Comparison of ENCODE assay signal across 8 cellular contexts in the genomic region with DNA sequence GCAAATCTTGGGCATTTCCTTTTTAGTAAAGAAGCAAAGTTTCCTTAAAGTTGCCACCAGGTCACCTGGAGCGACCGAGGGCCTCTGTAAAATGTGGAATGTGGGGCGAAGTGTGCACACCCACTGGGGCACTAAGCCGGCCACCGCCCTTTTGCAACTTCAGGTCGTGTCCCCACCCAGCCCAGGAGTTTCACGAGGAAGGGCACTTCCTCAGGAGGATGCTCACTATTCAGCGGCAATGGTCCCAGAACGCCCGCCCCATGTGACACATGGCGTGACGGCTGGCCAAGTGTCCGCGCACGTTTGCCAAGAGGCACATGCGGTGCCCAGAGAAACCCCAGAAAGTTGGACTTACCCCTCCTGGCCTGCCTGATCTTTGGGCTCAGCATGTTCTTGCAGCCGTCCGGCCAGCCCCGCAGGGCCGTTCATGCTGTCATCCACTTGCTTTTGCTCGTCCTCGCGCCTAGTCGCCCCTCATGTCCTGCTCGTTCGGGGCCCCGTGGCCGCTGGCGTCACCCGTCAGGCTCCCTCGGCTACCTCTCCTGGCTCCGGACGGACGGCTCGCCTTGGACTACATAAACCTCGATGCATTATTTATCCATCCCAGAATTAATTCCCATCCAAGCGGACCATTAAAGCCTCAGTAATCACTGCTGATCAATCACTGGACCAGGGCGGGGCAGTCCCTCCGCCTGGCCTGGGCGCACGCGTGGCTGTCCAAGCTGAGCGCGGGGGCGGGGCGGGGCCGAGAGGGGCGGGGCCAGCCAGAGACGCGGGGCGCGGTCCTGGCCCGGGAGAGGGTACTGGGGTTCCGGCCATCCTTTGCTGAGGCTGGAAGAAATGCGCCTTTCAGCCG. TPM values are rescaled to one million over a fixed set of nuclear protein-coding genes. Genes with fewer than 3 reads are reported as not detected.
DNase-seq lines count a peak whose midpoint lies in the region; ATAC-seq and TF ChIP-seq lines count a peak whose summit lies in the region.

A gene with protein sequence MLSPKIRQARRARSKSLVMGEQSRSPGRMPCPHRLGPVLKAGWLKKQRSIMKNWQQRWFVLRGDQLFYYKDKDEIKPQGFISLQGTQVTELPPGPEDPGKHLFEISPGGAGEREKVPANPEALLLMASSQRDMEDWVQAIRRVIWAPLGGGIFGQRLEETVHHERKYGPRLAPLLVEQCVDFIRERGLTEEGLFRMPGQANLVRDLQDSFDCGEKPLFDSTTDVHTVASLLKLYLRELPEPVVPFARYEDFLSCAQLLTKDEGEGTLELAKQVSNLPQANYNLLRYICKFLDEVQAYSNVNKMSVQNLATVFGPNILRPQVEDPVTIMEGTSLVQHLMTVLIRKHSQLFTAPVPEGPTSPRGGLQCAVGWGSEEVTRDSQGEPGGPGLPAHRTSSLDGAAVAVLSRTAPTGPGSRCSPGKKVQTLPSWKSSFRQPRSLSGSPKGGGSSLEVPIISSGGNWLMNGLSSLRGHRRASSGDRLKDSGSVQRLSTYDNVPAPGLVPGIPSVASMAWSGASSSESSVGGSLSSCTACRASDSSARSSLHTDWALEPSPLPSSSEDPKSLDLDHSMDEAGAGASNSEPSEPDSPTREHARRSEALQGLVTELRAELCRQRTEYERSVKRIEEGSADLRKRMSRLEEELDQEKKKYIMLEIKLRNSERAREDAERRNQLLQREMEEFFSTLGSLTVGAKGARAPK (minus strand): TSS at position 666 of the 856 bp plus-strand sequence. CDS start 277 bp downstream, at position 389.

- DNase-seq in activated T-cell treated with anti-CD3 and anti-CD28 coated beads, Interleukin-2, amount 50 U/mL, for 24 hours = no peak
- DNase-seq in activated T-cell treated with anti-CD3 and anti-CD28 coated beads, Interleukin-2, amount 50 U/mL, for 4 hours = no peak
- peak in 1 of 2 experiments; percentile 41 for DNase-seq in PC-9
- no peak for DNase-seq in epithelial cell of prostate (ENCODE audit: low read depth, low spot score)
- DNase-seq in mesothelial cell of epicardium (ENCODE audit: low spot score in 2 of 2, unreplicated experiment in 2 of 2) = peak in 1 of 2 experiments; percentile 38
- DNase-seq in type B pancreatic cell (ENCODE audit: extremely low spot score, unreplicated experiment) = peak; percentile 62
- DNase-seq in COR-L47 (lab: John Stamatoyannopoulos, UW) = no peak

- intact Hi-C loops in PC-9 (cut with micrococcal nuclease; ENCODE audit: unreplicated experiment) = loop anchor here (2.0 kb wide), 1 partner anchor 20 kb away; no protein-coding TSS in a partner anchor

- no peaks in the 10 kb centered on the region for H3K9me3 Mint-ChIP-seq in activated T-cell treated with anti-CD3 and anti-CD28 coated beads, Interleukin-2, amount 50 U/mL, for 24 hours
- no peaks in the 10 kb centered on the region for H3K9me3 Mint-ChIP-seq in activated T-cell treated with anti-CD3 and anti-CD28 coated beads, Interleukin-2, amount 50 U/mL, for 4 hours
- H3K9me3 Mint-ChIP-seq in mesothelial cell of epicardium (no peaks in the 10 kb centered on the region), type B pancreatic cell (no peaks in the 10 kb centered on the region)

- no peak for TF ChIP-seq CTCF in PC-9 (conservative IDR thresholded peaks at IDR 0.05)
- TF ChIP-seq CTCF in mesothelial cell of epicardium (IDR thresholded peaks at IDR 0.05; ENCODE audit: unreplicated experiment) = no peak
- no peak for TF ChIP-seq CTCF in type B pancreatic cell (conservative IDR thresholded peaks at IDR 0.05)

- no peaks in the 10 kb centered on the region for H3K36me3 Mint-ChIP-seq in activated T-cell treated with anti-CD3 and anti-CD28 coated beads, Interleukin-2, amount 50 U/mL, for 24 hours (ENCODE audit: low read depth)
- H3K36me3 Mint-ChIP-seq in activated T-cell treated with anti-CD3 and anti-CD28 coated beads, Interleukin-2, amount 50 U/mL, for 4 hours (ENCODE audit: insufficient read depth) = no peaks in the 10 kb centered on the region
- H3K36me3 Mint-ChIP-seq in mesothelial cell of epicardium = no peaks in the 10 kb centered on the region
- H3K36me3 Mint-ChIP-seq in type B pancreatic cell = no peaks in the 10 kb centered on the region

- H3K9me3 ChIP-seq in PC-9 (ENCODE audit: insufficient read depth, low read depth) = no peaks in the 10 kb centered on the region

- CTCF ChIA-PET in PC-9 (lab: Charles Lee) = no interaction called here

- H3F3A ChIP-seq in PC-9 (ENCODE audit: insufficient read depth, low read depth) = peaks cover 29% of the 10 kb centered on the region

- H3K27me3 Mint-ChIP-seq in activated T-cell treated with anti-CD3 and anti-CD28 coated beads, Interleukin-2, amount 50 U/mL, for 24 hours = peaks cover 45% of the 10 kb centered on the region
- peaks cover 38% of the 10 kb centered on the region for H3K27me3 Mint-ChIP-seq in activated T-cell treated with anti-CD3 and anti-CD28 coated beads, Interleukin-2, amount 50 U/mL, for 4 hours (ENCODE audit: low read depth)
- H3K27me3 Mint-ChIP-seq in mesothelial cell of epicardium (ENCODE audit: low read depth) (peaks cover 81% of the 10 kb centered on the region), type B pancreatic cell (peaks cover 62% of the 10 kb centered on the region)

- H3K27me3 ChIP-seq in PC-9 (ENCODE audit: insufficient read depth, low read depth) = no peaks in the 10 kb centered on the region

- H2AFZ ChIP-seq in PC-9 = peak within 1 kb of the TSS; percentile 85

- H4K20me1 ChIP-seq in PC-9 (ENCODE audit: insufficient read depth) = no peaks in the 10 kb centered on the region

- no peaks in the 10 kb centered on the region for H3K9me2 ChIP-seq in PC-9 (ENCODE audit: insufficient read depth)

- POLR2A ChIA-PET in PC-9 (lab: Charles Lee; ENCODE audit: unreplicated experiment) = no interaction called here

- no TSS peak for BruUV-seq in PC-9 (replicated peaks; lab: Mats Ljungman, UMichigan)

- H3K4me3 ChIP-seq in PC-9 = peak within 1 kb of the TSS; percentile 60

- H3K4me1 ChIP-seq in PC-9 (replicated peaks; ENCODE audit: insufficient read depth) = peaks cover 45% of the 10 kb centered on the region

- no peaks in the 10 kb centered on the region for H3K36me3 ChIP-seq in PC-9 (ENCODE audit: low read depth)

- no peak for ATAC-seq in activated T-cell treated with anti-CD3 and anti-CD28 coated beads, Interleukin-2, amount 50 U/mL, for 4 hours
- ATAC-seq in GM19397 (IDR thresholded peaks at IDR 0.05; ENCODE audit: unreplicated experiment) = no peak

- no peak within 1 kb of the TSS for H3K27ac Mint-ChIP-seq in activated T-cell treated with anti-CD3 and anti-CD28 coated beads, Interleukin-2, amount 50 U/mL, for 24 hours
- H3K27ac Mint-ChIP-seq in mesothelial cell of epicardium (no peak within 1 kb of the TSS), type B pancreatic cell (no peak within 1 kb of the TSS)

- no peaks in the 10 kb centered on the region for H3K79me2 ChIP-seq in PC-9 (ENCODE audit: low read depth)

- H3K4me3 Mint-ChIP-seq in activated T-cell treated with anti-CD3 and anti-CD28 coated beads, Interleukin-2, amount 50 U/mL, for 24 hours = peak within 1 kb of the TSS; percentile 44
- no peak within 1 kb of the TSS for H3K4me3 Mint-ChIP-seq in activated T-cell treated with anti-CD3 and anti-CD28 coated beads, Interleukin-2, amount 50 U/mL, for 4 hours
- H3K4me3 Mint-ChIP-seq in mesothelial cell of epicardium (peak within 1 kb of the TSS; percentile 59), type B pancreatic cell (peak within 1 kb of the TSS; percentile 78)

- peaks cover 4% of the 10 kb centered on the region for H3K4me1 Mint-ChIP-seq in activated T-cell treated with anti-CD3 and anti-CD28 coated beads, Interleukin-2, amount 50 U/mL, for 24 hours (ENCODE audit: low read depth)
- H3K4me1 Mint-ChIP-seq in activated T-cell treated with anti-CD3 and anti-CD28 coated beads, Interleukin-2, amount 50 U/mL, for 4 hours (ENCODE audit: low read depth) = peaks cover 4% of the 10 kb centered on the region
- H3K4me1 Mint-ChIP-seq in mesothelial cell of epicardium = peaks cover 2% of the 10 kb centered on the region
- H3K4me1 Mint-ChIP-seq in type B pancreatic cell (ENCODE audit: unreplicated experiment) = no peaks in the 10 kb centered on the region

- H3K27ac ChIP-seq in PC-9 = no peak within 1 kb of the TSS
- H3K27ac ChIP-seq in epithelial cell of prostate = peak within 1 kb of the TSS; percentile 71

- H3K4me2 ChIP-seq in PC-9 = peak within 1 kb of the TSS; percentile 97

RNA-seq across cellular contexts. Expression of the gene that starts here (rescaled TPM):
- under 1 TPM; 0.08 to 0.63 (median 0.13) TPM for total RNA-seq in activated T-cell treated with anti-CD3 and anti-CD28 coated beads, Interleukin-2, amount 50 U/mL, for 4 hours
- total RNA-seq in PC-9 (2021) = 3.2 and 4.0 TPM in 2 replicates
- 2.9 to 5.1 TPM (median 4.1 TPM) in 3 replicates for total RNA-seq in mesothelial cell of epicardium
- 4.1 and 5.1 TPM in 2 replicates for total RNA-seq in type B pancreatic cell (ENCODE audit: low replicate concordance)
